9 cellular contexts compared by ENCODE assay signal in the genomic region with DNA sequence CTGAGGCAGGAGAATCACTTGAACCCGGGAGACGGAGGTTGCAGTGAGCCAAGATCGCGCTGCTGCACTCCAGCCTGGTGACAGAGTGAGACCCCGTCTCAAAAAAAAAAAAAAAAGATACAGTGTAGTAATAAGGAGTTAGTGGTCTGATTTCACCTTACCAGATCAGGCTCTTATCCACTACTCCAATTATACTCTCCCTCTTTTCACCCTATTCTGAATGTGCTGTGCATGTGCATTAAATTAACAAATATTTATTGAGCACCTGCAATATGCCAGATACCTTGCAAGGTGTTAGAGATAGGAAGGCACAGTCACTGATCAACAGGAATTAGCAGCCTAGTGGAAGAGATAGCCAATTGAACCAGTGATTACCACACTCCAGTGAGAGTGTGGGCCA.
"Had no signal": no experiment of that assay in that cellular context is flagged by ENCODE, and none has a peak within 500 bp of the region (broad histone marks: within the 10 kb centered on the region; RNA-seq: fewer than 3 reads in every experiment).

No MANE protein-coding gene starts in this region.

- H2AFZ ChIP-seq: GM23248, GM23338 had no signal

- H3K4me2 ChIP-seq: GM23338 had no signal

- H3K4me3 Mint-ChIP-seq: GM23338, H9, HFFc6 had no signal

- H3K4me3 ChIP-seq: GM23248, GM23338, HAP-1 had no signal

- ATAC-seq: GM23338, HCT116 had no signal

- H3K9me3 Mint-ChIP-seq: HFFc6 had no signal

- H3K27ac ChIP-seq: GM23248 had no signal

- H3K36me3 ChIP-seq: HAP-1 had no signal

- DNase-seq: GM23248, GOT3, H7, H9, HCEC 1CT, HFFc6 had no signal

- H3K9me3 ChIP-seq: HAP-1 had no signal

- H3K27ac Mint-ChIP-seq: GM23338, H9, HFFc6 had no signal

- H3K9ac ChIP-seq: GM23248 had no signal
